Comparison of ENCODE assay signal across 29 cellular contexts in the genomic region with DNA sequence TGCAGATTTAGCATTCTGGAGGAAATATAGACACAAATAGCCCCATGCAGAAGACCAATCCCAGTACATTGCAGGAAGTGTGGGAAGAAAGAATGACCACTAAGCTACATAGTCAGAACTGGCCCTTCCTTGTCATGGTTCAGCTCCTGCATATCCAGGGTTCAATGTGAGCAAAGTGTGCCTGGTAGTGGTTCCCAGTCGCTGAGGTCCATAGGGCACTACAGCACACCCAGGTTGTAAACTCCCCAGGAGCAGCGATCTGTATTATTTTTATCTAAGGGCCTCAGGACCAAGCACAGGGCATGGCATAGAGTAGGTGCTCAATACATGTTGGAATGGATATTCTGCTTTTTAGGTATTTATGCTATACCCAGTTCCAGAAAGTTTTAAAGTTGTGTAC.
"Had no signal": no experiment of that assay in that cellular context is flagged by ENCODE, and none has a peak within 500 bp of the region (broad histone marks: within the 10 kb centered on the region; RNA-seq: fewer than 3 reads in every experiment).

No MANE protein-coding gene starts in this region.

- ATAC-seq: left cardiac atrium, natural killer cell, right lobe of liver had no signal

- H3K9me3 ChIP-seq: lower lobe of right lung, neutrophil, right atrium auricular region, right lobe of liver, thoracic aorta, tibial artery, uterus had no signal

- FAIRE-seq: keratinocyte had no signal

- H3K9me3 Mint-ChIP-seq: natural killer cell; stimulated activated naive CD8-positive, alpha-beta T cell treated with anti-CD3 and anti-CD28 coated beads, Interleukin-15, Interleukin-2, amounts not matched to agents 100 ng/mL and 50 ng/mL, for 24 hours; type B pancreatic cell had no signal

- H3K36me3 ChIP-seq: left lung, lower lobe of right lung, neural progenitor cell, neutrophil, right atrium auricular region, right lobe of liver, suprapubic skin, thoracic aorta, tibial artery, uterus had no signal

- DNase-seq: hippocampal formation; kidney glomerular epithelial cell; left cardiac atrium; left lung; lower lobe of right lung; mammary epithelial cell; mesenchymal stem cell; naive B cell; natural killer cell; nephron progenitor cell; occipital lobe; right lobe of liver; stimulated activated CD4-positive, alpha-beta T cell treated with anti-CD3 and anti-CD28 coated beads, Interleukin-12 subunit alpha, Interleukin-12 subunit beta, amount 100 ng/mL, for 4 hours; stimulated activated CD4-positive, alpha-beta T cell treated with anti-CD3 and anti-CD28 coated beads, Interleukin-15, amount 100 ng/mL, for 24 hours; stimulated activated CD4-positive, alpha-beta T cell treated with anti-CD3 and anti-CD28 coated beads, Interleukin-2, amount 100 ng/mL, for 24 hours; stimulated activated CD4-positive, alpha-beta T cell treated with anti-CD3 and anti-CD28 coated beads, Interleukin-4, amount 100 ng/mL, for 1 hour; stimulated activated naive CD4-positive, alpha-beta T cell; tibial artery; uterus had no signal

- H3K36me3 Mint-ChIP-seq: natural killer cell, neural progenitor cell, type B pancreatic cell had no signal

- H3K27me3 Mint-ChIP-seq: naive B cell; progenitor cell of endocrine pancreas; stimulated activated naive CD8-positive, alpha-beta T cell treated with anti-CD3 and anti-CD28 coated beads, Interleukin-15, Interleukin-2, amounts not matched to agents 100 ng/mL and 50 ng/mL, for 24 hours; type B pancreatic cell had no signal

- H3K27ac ChIP-seq: left lung, lower lobe of right lung, neural progenitor cell, neutrophil, parathyroid adenoma, right atrium auricular region, right lobe of liver, suprapubic skin, thoracic aorta, tibial artery, uterus had no signal

- H3K4me3 Mint-ChIP-seq: naive B cell; natural killer cell; nephron progenitor cell; neural progenitor cell; stimulated activated naive CD8-positive, alpha-beta T cell treated with anti-CD3 and anti-CD28 coated beads, Interleukin-15, Interleukin-2, amounts not matched to agents 100 ng/mL and 50 ng/mL, for 24 hours; type B pancreatic cell had no signal

- H3K4me3 ChIP-seq: left lung, lower lobe of right lung, neural progenitor cell, right atrium auricular region, right lobe of liver, suprapubic skin, thoracic aorta, tibial artery, uterus had no signal

- H3K27me3 ChIP-seq: left lung, neural progenitor cell, neutrophil, right atrium auricular region, right lobe of liver, suprapubic skin, tibial artery, uterus had no signal

- H3K27ac Mint-ChIP-seq: natural killer cell; nephron progenitor cell; neural progenitor cell; progenitor cell of endocrine pancreas; stimulated activated naive CD8-positive, alpha-beta T cell treated with anti-CD3 and anti-CD28 coated beads, Interleukin-15, Interleukin-2, amounts not matched to agents 100 ng/mL and 50 ng/mL, for 24 hours; type B pancreatic cell had no signal

- H3K4me1 ChIP-seq: lower lobe of right lung, neural progenitor cell, parathyroid adenoma, right atrium auricular region, right lobe of liver, suprapubic skin, uterus had no signal

- H3K4me1 Mint-ChIP-seq: natural killer cell, neural progenitor cell had no signal
